Comparison of ENCODE assay signal across 1 cellular context in the genomic region with DNA sequence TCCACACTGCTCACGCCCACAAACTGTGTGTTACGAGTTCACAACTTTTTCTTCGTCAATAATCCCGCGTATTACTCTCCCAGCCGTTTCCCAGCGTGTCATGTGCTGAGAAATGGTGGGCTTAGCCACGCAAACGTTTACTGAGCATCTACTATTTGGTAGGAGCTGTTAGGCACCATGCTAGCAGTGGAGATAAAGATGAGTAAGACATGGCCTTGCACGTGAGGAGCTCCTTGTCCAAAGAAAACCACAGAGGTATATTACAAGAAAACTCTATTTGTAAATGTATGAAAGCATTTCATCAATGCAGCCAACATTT.
TF ChIP-seq lines count a peak whose summit lies in the region.

No MANE protein-coding gene starts in this region.

TF ChIP-seq in endothelial cell of umbilical vein, 7 proteins besides CTCF, POLR2A, EP300 and RAD21:
- TF ChIP-seq, protein P1, sequence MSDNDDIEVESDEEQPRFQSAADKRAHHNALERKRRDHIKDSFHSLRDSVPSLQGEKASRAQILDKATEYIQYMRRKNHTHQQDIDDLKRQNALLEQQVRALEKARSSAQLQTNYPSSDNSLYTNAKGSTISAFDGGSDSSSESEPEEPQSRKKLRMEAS (IDR thresholded peaks at IDR 0.05; ENCODE audit: insufficient read depth, insufficient read length) = no peak
- no peak for TF ChIP-seq JUN (IDR thresholded peaks at IDR 0.05; ENCODE audit: borderline replicate concordance, insufficient read depth, insufficient read length, low read depth)
- no peak for TF ChIP-seq FOS (IDR thresholded peaks at IDR 0.05; ENCODE audit: borderline replicate concordance, insufficient read depth, low read length)
- no peak for TF ChIP-seq POLR2AphosphoS5 (IDR thresholded peaks at IDR 0.05; ENCODE audit: insufficient read depth, low read depth, low read length)
- TF ChIP-seq GATA2 (IDR thresholded peaks at IDR 0.05; ENCODE audit: insufficient read depth, insufficient read length, low read depth, low read length) = no peak
- no peak for TF ChIP-seq EZH2 (IDR thresholded peaks at IDR 0.05; ENCODE audit: borderline replicate concordance, low read depth, low read length, severe bottlenecking)
- no peak for TF ChIP-seq MYC (IDR thresholded peaks at IDR 0.05; ENCODE audit: low read depth, low read length)
